In genomic region chr17:7016406-7016805, GRCh38 we compare ENCODE assay signal across 12 cellular contexts. TPM values are rescaled to one million over a fixed set of nuclear protein-coding genes. Genes with fewer than 3 reads are reported as not detected.
DNase-seq lines count a peak whose midpoint lies in the region; FAIRE-seq and TF ChIP-seq lines count a peak whose summit lies in the region.
"Had no signal": no experiment of that assay in that cellular context is flagged by ENCODE, and none has a peak within 500 bp of the region (broad histone marks: within the 10 kb centered on the region; RNA-seq: fewer than 3 reads in every experiment).

No MANE protein-coding gene starts in this region.

- H3K36me3 ChIP-seq in left ventricle myocardium inferior (no peaks in the 10 kb centered on the region), astrocyte (ENCODE audit: insufficient read depth, low read length) (no peaks in the 10 kb centered on the region), uterus (no peaks in the 10 kb centered on the region), neuronal stem cell (replicated peaks in 1 of 2; ENCODE audit: control insufficient read depth in 2 of 2, insufficient read depth in 2 of 2, low read length in 2 of 2) (peaks cover 5 to 15% of the 10 kb centered on the region in 2 donors)

- no peak overlapping the region for H3K4ac ChIP-seq in neuronal stem cell (ENCODE audit: low read length)

- DNase-seq in left ventricle myocardium inferior (no peak), cardiac septum (ENCODE audit: low spot score) (no peak), astrocyte (ENCODE audit: low read depth) (no peak), nephron progenitor cell (no peak), uterus (no peak), AML-193 (lab: John Stamatoyannopoulos, UW) (no peak), Kasumi-1 (lab: John Stamatoyannopoulos, UW) (no peak), neuronal stem cell (ENCODE audit: low spot score) (no peak)
- DNase-seq: activated CD8-positive, alpha-beta memory T cell treated with anti-CD3 and anti-CD28 coated beads, Interleukin-2, amount 50 U/mL, for 48 hours; NCI-H2171; SK-N-SH had no signal

- WGBS in neuronal stem cell (ENCODE audit: extremely low coverage in 2 of 2, insufficient read length in 2 of 2, insufficient replicate concordance in 1 of 2), 2 donors, result no CpG with 5 or more reads among the region's 3 CpGs

- intact Hi-C loops in left ventricle myocardium inferior (cut with micrococcal nuclease) (no loop called here), cardiac septum (cut with DNase I) (no loop called here), uterus (cut with DNase I; ENCODE audit: low total_unique reads) (no loop called here)

- H2AK5ac ChIP-seq in neuronal stem cell (ENCODE audit: low read depth, low read length), result no peak overlapping the region

- H3K14ac ChIP-seq in neuronal stem cell (ENCODE audit: low read length), result no peak overlapping the region

- no peak overlapping the region for H4K91ac ChIP-seq in neuronal stem cell (ENCODE audit: low read depth, low read length, poor library complexity)

- no peak overlapping the region for H2BK120ac ChIP-seq in neuronal stem cell (ENCODE audit: low read depth, low read length)

- no peak for FAIRE-seq in astrocyte (lab: Jason Lieb, UNC)

- TF ChIP-seq CTCF in left ventricle myocardium inferior (IDR thresholded peaks at IDR 0.05; ENCODE audit: borderline replicate concordance), result no peak
- TF ChIP-seq CTCF in astrocyte (IDR thresholded peaks at IDR 0.05; ENCODE audit: insufficient read depth, low read depth, low read length), result no peak
- TF ChIP-seq CTCF in nephron progenitor cell (IDR thresholded peaks at IDR 0.05), result no peak
- TF ChIP-seq CTCF in uterus (IDR thresholded peaks at IDR 0.05), result no peak

- H3K9me3 ChIP-seq in left ventricle myocardium inferior (replicated peaks) (no peaks in the 10 kb centered on the region), astrocyte (ENCODE audit: insufficient read depth, low read depth, low read length) (no peaks in the 10 kb centered on the region), uterus (no peaks in the 10 kb centered on the region), neuronal stem cell (replicated peaks in 1 of 2; ENCODE audit: control insufficient read depth in 2 of 2, insufficient read depth in 1 of 2, low read depth in 1 of 2, low read length in 2 of 2) (no peaks in the 10 kb centered on the region)
- H3K9me3 ChIP-seq: SK-N-SH had no signal

- peak overlapping the region; percentile 69 for H3K27ac Mint-ChIP-seq in astrocyte (ENCODE audit: unreplicated experiment)
- H3K27ac Mint-ChIP-seq in nephron progenitor cell, result peak overlapping the region; percentile 95

- peaks cover 4% of the 10 kb centered on the region for H3K36me3 Mint-ChIP-seq in astrocyte (ENCODE audit: low read depth, unreplicated experiment)
- H3K36me3 Mint-ChIP-seq in nephron progenitor cell (ENCODE audit: low read depth), result no peaks in the 10 kb centered on the region

- H3K4me1 ChIP-seq in left ventricle myocardium inferior, result peaks cover 95% of the 10 kb centered on the region
- peaks cover 31% of the 10 kb centered on the region for H3K4me1 ChIP-seq in astrocyte (ENCODE audit: insufficient read depth, low read length)
- H3K4me1 ChIP-seq in uterus, result peaks cover 0 to 4% of the 10 kb centered on the region in 2 donors
- H3K4me1 ChIP-seq in neuronal stem cell (ENCODE audit: control insufficient read depth in 2 of 2, insufficient read depth in 1 of 2, low read depth in 1 of 2, low read length in 2 of 2), result peaks cover 19 to 36% of the 10 kb centered on the region in 2 donors

- H3K4me3 ChIP-seq in left ventricle myocardium inferior, result no peak overlapping the region
- no peak overlapping the region for H3K4me3 ChIP-seq in astrocyte (ENCODE audit: insufficient read depth, low read depth, low read length)
- no peak overlapping the region for H3K4me3 ChIP-seq in uterus
- H3K4me3 ChIP-seq in neuronal stem cell (ENCODE audit: low read length in 2 of 2), result no peak overlapping the region

- H3K18ac ChIP-seq in neuronal stem cell (ENCODE audit: low read length), result no peak overlapping the region

- no peak overlapping the region for H2BK5ac ChIP-seq in neuronal stem cell (ENCODE audit: low read length)

- no peak overlapping the region for H3K9ac ChIP-seq in astrocyte (ENCODE audit: low read length)
- no peak overlapping the region for H3K9ac ChIP-seq in neuronal stem cell (ENCODE audit: low read depth, low read length, poor library complexity)

- H2BK12ac ChIP-seq in neuronal stem cell (ENCODE audit: low read length), result no peak overlapping the region

- H3K79me1 ChIP-seq in neuronal stem cell (ENCODE audit: low read depth, low read length), result peaks cover 8% of the 10 kb centered on the region

- no peak overlapping the region for H4K8ac ChIP-seq in neuronal stem cell (ENCODE audit: low read depth, low read length)

- H3K4me2 ChIP-seq in astrocyte (ENCODE audit: low read length) (no peak overlapping the region), neuronal stem cell (ENCODE audit: insufficient read depth, low read length, poor library complexity, severe bottlenecking) (no peak overlapping the region)

- H3K27ac ChIP-seq in left ventricle myocardium inferior (replicated peaks) (peak overlapping the region; percentile 99), astrocyte (ENCODE audit: low read depth, low read length) (no peak overlapping the region), uterus (peak overlapping the region; percentile 94 to 96), neuronal stem cell (replicated peaks; ENCODE audit: low read length) (no peak overlapping the region)

- H3K27me3 ChIP-seq in left ventricle myocardium inferior (ENCODE audit: low read depth), result no peaks in the 10 kb centered on the region
- no peaks in the 10 kb centered on the region for H3K27me3 ChIP-seq in astrocyte (ENCODE audit: insufficient read depth, low read length)
- H3K27me3 ChIP-seq in uterus, result no peaks in the 10 kb centered on the region
- peaks cover 0 to 13% (median 6%) of the 10 kb centered on the region in 3 experiments for H3K27me3 ChIP-seq in neuronal stem cell (ENCODE audit: control insufficient read depth in 3 of 3, insufficient read depth in 3 of 3, low read depth in 1 of 3, low read length in 3 of 3)

- H2AFZ ChIP-seq in astrocyte (ENCODE audit: low read depth, low read length) (no peak overlapping the region), neuronal stem cell (ENCODE audit: low read length) (no peak overlapping the region)

- H3K27me3 Mint-ChIP-seq in astrocyte (ENCODE audit: low read depth, unreplicated experiment) (peaks cover 9% of the 10 kb centered on the region), nephron progenitor cell (ENCODE audit: low read depth, poor library complexity) (peaks cover 4% of the 10 kb centered on the region)

- peaks cover 24% of the 10 kb centered on the region for H3K4me1 Mint-ChIP-seq in astrocyte (ENCODE audit: low read depth, unreplicated experiment)
- peaks cover 92% of the 10 kb centered on the region for H3K4me1 Mint-ChIP-seq in nephron progenitor cell

- H2BK15ac ChIP-seq in neuronal stem cell (ENCODE audit: low read length), result no peak overlapping the region

- no peak overlapping the region for H3K4me3 Mint-ChIP-seq in astrocyte (ENCODE audit: unreplicated experiment)
- peak overlapping the region; percentile 87 for H3K4me3 Mint-ChIP-seq in nephron progenitor cell

- no peaks in the 10 kb centered on the region for H4K20me1 ChIP-seq in astrocyte (ENCODE audit: insufficient read depth, low read length)

- H3K23ac ChIP-seq in neuronal stem cell (ENCODE audit: low read depth, low read length, poor library complexity), result no peak overlapping the region

- H3K79me2 ChIP-seq in astrocyte (ENCODE audit: insufficient read depth, low read length), result peaks cover 26% of the 10 kb centered on the region

- H3K9me3 Mint-ChIP-seq in astrocyte (ENCODE audit: unreplicated experiment), result no peaks in the 10 kb centered on the region
- no peaks in the 10 kb centered on the region for H3K9me3 Mint-ChIP-seq in nephron progenitor cell

- TF ChIP-seq POLR2A in uterus (IDR thresholded peaks at IDR 0.05), result no peak

RNA-seq across cellular contexts. Expression of gene RNASEK, which starts 4.0 kb away (rescaled TPM):
- total RNA-seq in left ventricle myocardium inferior (174 TPM), cardiac septum (171 TPM), astrocyte (245 and 259 TPM in 2 replicates), uterus (100 to 1,000 TPM in 2 of 4 donors, 10 to 100 TPM in 2; 30.8 to 153 (median 101) TPM)
- polyA plus RNA-seq in neuronal stem cell (2013, experiment 1 of 2), result 400 TPM
- polyA plus RNA-seq in neuronal stem cell (2013, experiment 2 of 2), result 390 TPM

RNA-seq across cellular contexts. Expression of gene BCL6B, which starts 6.4 kb away (rescaled TPM):
- total RNA-seq in left ventricle myocardium inferior, result 13.7 TPM
- total RNA-seq in cardiac septum, result 8.8 TPM
- total RNA-seq in astrocyte, result not detected in 2 replicates
- 10 to 100 TPM in 3 of 4 donors, 1 to 10 TPM in 1; 9.7 to 32.8 (median 22.7) TPM for total RNA-seq in uterus
- 3.1 TPM for polyA plus RNA-seq in neuronal stem cell (2013, experiment 1 of 2)
- polyA plus RNA-seq in neuronal stem cell (2013, experiment 2 of 2), result 2.8 TPM
- polyA plus RNA-seq: BJ had no signal

RNA-seq across cellular contexts. Expression of gene SLC16A13, which starts 19.4 kb away (rescaled TPM):
- total RNA-seq in left ventricle myocardium inferior (1.4 TPM), cardiac septum (0.48 TPM), astrocyte (6.6 and 6.7 TPM in 2 replicates), uterus (1 to 10 TPM in 1 of 4 donors, under 1 TPM in 1, not detected in 2; 0.51 to 3.4 TPM)
- 3.0 TPM for polyA plus RNA-seq in neuronal stem cell (2013, experiment 1 of 2)
- polyA plus RNA-seq in neuronal stem cell (2013, experiment 2 of 2), result 3.4 TPM

RNA-seq across cellular contexts. Expression of gene ALOX12, which starts 20.6 kb away (rescaled TPM):
- total RNA-seq in left ventricle myocardium inferior (not detected), cardiac septum (not detected), astrocyte (not detected in 2 replicates), uterus (under 1 TPM in 2 of 4 donors, not detected in 2; 0.14 to 0.34 TPM)
- polyA plus RNA-seq in neuronal stem cell (2013, experiment 1 of 2), result 0.32 TPM
- 0.25 TPM for polyA plus RNA-seq in neuronal stem cell (2013, experiment 2 of 2)
- polyA plus RNA-seq: BJ, SK-N-SH had no signal

RNA-seq across cellular contexts. Expression of gene SLC16A11, which starts 27.5 kb away (rescaled TPM):
- total RNA-seq in left ventricle myocardium inferior, result 0.38 TPM
- 1.1 TPM for total RNA-seq in cardiac septum
- not detected in 2 replicates for total RNA-seq in astrocyte
- total RNA-seq in uterus, result 1 to 10 TPM in 1 of 4 donors, under 1 TPM in 3; 0.14 to 10.0 (median 0.85) TPM
- polyA plus RNA-seq in neuronal stem cell (2013, experiment 1 of 2), result 0.04 TPM
- 0.03 TPM for polyA plus RNA-seq in neuronal stem cell (2013, experiment 2 of 2)
- polyA plus RNA-seq: BJ had no signal

Comparison
In these comparisons a context has a peak if more than half of its experiments do, and no peak if none do; other contexts are left out.
1. H3K27ac ChIP-seq: peak in left ventricle myocardium inferior (single experiment) and uterus (2 of 2); none in astrocyte (single experiment) and neuronal stem cell (single experiment).